In genomic region chr12:31954925-31955678, GRCh38 we compare ENCODE assay signal across 20 cellular contexts. TPM values are rescaled to one million over a fixed set of nuclear protein-coding genes. Genes with fewer than 3 reads are reported as not detected.
DNase-seq lines count a peak whose midpoint lies in the region; ATAC-seq, FAIRE-seq and TF ChIP-seq lines count a peak whose summit lies in the region.
"Had no signal": no experiment of that assay in that cellular context is flagged by ENCODE, and none has a peak within 500 bp of the region (broad histone marks: within the 10 kb centered on the region; RNA-seq: fewer than 3 reads in every experiment).

No MANE protein-coding gene starts in this region.

- peaks cover 3% of the 10 kb centered on the region for H3K23me2 ChIP-seq in H1 (ENCODE audit: low read depth, low read length)

- no peaks in the 10 kb centered on the region for H3K9me3 ChIP-seq in H1 (ENCODE audit: insufficient read depth in 2 of 2, low read depth in 1 of 2, low read length in 1 of 2)
- H3K9me3 ChIP-seq: heart right ventricle, left ventricle myocardium inferior, testis had no signal

- ATAC-seq in stimulated activated naive CD8-positive, alpha-beta T cell treated with anti-CD3 and anti-CD28 coated beads, Interleukin-15, Interleukin-2, amounts not matched to agents 100 U/mL and 50 U/mL, for 24 hours = peak; percentile 3
- ATAC-seq in HG03565 (IDR thresholded peaks at IDR 0.05; ENCODE audit: unreplicated experiment) = no peak
- ATAC-seq: heart right ventricle had no signal

- TF ChIP-seq CTCF in H1 (IDR thresholded peaks at IDR 0.05; ENCODE audit: control extremely low read depth in 1 of 3, insufficient read depth in 1 of 3, low read depth in 1 of 3, low read length in 3 of 3) = no peak

- intact Hi-C loops in activated CD4-positive, alpha-beta memory T cell treated with anti-CD3 and anti-CD28 coated beads for 36 hours (cut with micrococcal nuclease) = loop anchor here (5.0 kb wide), 1 partner anchor 37 kb away; no protein-coding TSS in a partner anchor

- H3K27me3 Mint-ChIP-seq in activated T-cell treated with anti-CD3 and anti-CD28 coated beads, Interleukin-2, amount 50 U/mL, for 24 hours = no peaks in the 10 kb centered on the region
- H3K27me3 Mint-ChIP-seq in activated CD4-positive, alpha-beta memory T cell treated with anti-CD3 and anti-CD28 coated beads for 36 hours = no peaks in the 10 kb centered on the region

- no peaks in the 10 kb centered on the region for H3K27me3 ChIP-seq in H1 (replicated peaks in 1 of 4; ENCODE audit: control insufficient read depth in 3 of 4, extremely low read depth in 1 of 4, insufficient read depth in 3 of 4, low read length in 3 of 4)
- H3K27me3 ChIP-seq: BLaER1 treated with 17β-estradiol and CSF1 and Interleukin-3, amounts not matched to agents 10 nM and 100 nM; dorsolateral prefrontal cortex; heart right ventricle; testis had no signal

- TF ChIP-seq RAD21 in H1 (IDR thresholded peaks at IDR 0.05 in 1 of 2, conservative IDR thresholded peaks at IDR 0.05 in 1 of 2; ENCODE audit: low read depth in 2 of 2, low read length in 2 of 2) = no peak

- H4K5ac ChIP-seq in H1 (ENCODE audit: insufficient read length, low read depth, low read length) = no peak overlapping the region

- FAIRE-seq in H1 (lab: Jason Lieb, UNC) = no peak

- no peaks in the 10 kb centered on the region for H3K36me3 ChIP-seq in H1 (ENCODE audit: control insufficient read depth in 2 of 4, insufficient read depth in 4 of 4, low read length in 3 of 4)
- H3K36me3 ChIP-seq: heart right ventricle, left ventricle myocardium inferior had no signal

- peaks cover 2 to 6% of the 10 kb centered on the region in 2 experiments; a peak in 3 of 4 replicates for H3K79me2 ChIP-seq in H1 (ENCODE audit: control insufficient read depth in 1 of 2, insufficient read depth in 2 of 2, low read length in 2 of 2)

- no peak overlapping the region for H2AK5ac ChIP-seq in H1 (ENCODE audit: low read depth, low read length)

- CTCF ChIA-PET in activated CD4-positive, alpha-beta memory T cell treated with anti-CD3 and anti-CD28 coated beads for 36 hours (lab: Charles Lee) = no interaction called here
- CTCF ChIA-PET in H1 (lab: Charles Lee; ENCODE audit: partially characterized antibody) = no interaction called here

- H3K9ac ChIP-seq in H1 (replicated peaks in 1 of 4; ENCODE audit: extremely low read depth in 1 of 4, low read depth in 3 of 4, low read length in 3 of 4) = peak overlapping the region in 1 of 4 experiments; percentile 15; a peak in 1 of 7 replicates
- H3K9ac ChIP-seq: BLaER1 treated with 17β-estradiol and CSF1 and Interleukin-3, amounts not matched to agents 10 nM and 100 nM had no signal

- peaks cover 0 to 4% (median 0%) of the 10 kb centered on the region in 4 experiments; a peak in 2 of 7 replicates for H3K4me1 ChIP-seq in H1 (replicated peaks in 1 of 4; ENCODE audit: control insufficient read depth in 3 of 4, insufficient read depth in 4 of 4, low read length in 3 of 4)
- H3K4me1 ChIP-seq: testis had no signal

- no peak overlapping the region for H2BK15ac ChIP-seq in H1 (ENCODE audit: low read length)

- no peak overlapping the region for H2BK120ac ChIP-seq in H1 (replicated peaks; ENCODE audit: low read depth, low read length)

- peaks cover 61% of the 10 kb centered on the region for H3K4me1 Mint-ChIP-seq in activated T-cell treated with anti-CD3 and anti-CD28 coated beads, Interleukin-2, amount 50 U/mL, for 24 hours (ENCODE audit: low read depth)
- H3K4me1 Mint-ChIP-seq in activated CD4-positive, alpha-beta memory T cell treated with anti-CD3 and anti-CD28 coated beads for 36 hours (ENCODE audit: low read depth) = peaks cover 61% of the 10 kb centered on the region

- peak overlapping the region; percentile 5 for H4K91ac ChIP-seq in H1 (replicated peaks; ENCODE audit: insufficient read length, low read length)

- no peak overlapping the region; the same call in 1 of the 2 replicates for H2BK20ac ChIP-seq in H1 (ENCODE audit: low read length)

- H3K36me3 Mint-ChIP-seq in activated T-cell treated with anti-CD3 and anti-CD28 coated beads, Interleukin-2, amount 50 U/mL, for 24 hours (ENCODE audit: low read depth) = peaks cover 47% of the 10 kb centered on the region
- H3K36me3 Mint-ChIP-seq in activated CD4-positive, alpha-beta memory T cell treated with anti-CD3 and anti-CD28 coated beads for 36 hours = peaks cover 18% of the 10 kb centered on the region

- H3K4me3 Mint-ChIP-seq in activated T-cell treated with anti-CD3 and anti-CD28 coated beads, Interleukin-2, amount 50 U/mL, for 24 hours = no peak overlapping the region
- H3K4me3 Mint-ChIP-seq in activated CD4-positive, alpha-beta memory T cell treated with anti-CD3 and anti-CD28 coated beads for 36 hours = no peak overlapping the region

- H2AFZ ChIP-seq in H1 (ENCODE audit: low read length) = no peak overlapping the region

- H3K27ac ChIP-seq in H1 (ENCODE audit: low read depth, low read length) = no peak overlapping the region
- H3K27ac ChIP-seq: BLaER1 treated with 17β-estradiol and CSF1 and Interleukin-3, amounts not matched to agents 10 nM and 100 nM; dorsolateral prefrontal cortex; heart right ventricle; HL-60; left ventricle myocardium inferior; testis; VCaP had no signal

- TF ChIP-seq POLR2A in H1 (IDR thresholded peaks at IDR 0.05; ENCODE audit: control extremely low read depth in 1 of 2, low read depth in 2 of 2, low read length in 2 of 2) = no peak

- 95% methylated on average over 7 of the region's 7 CpGs; no CpG with 5 or more reads in 1 of the 2 experiments for WGBS in H1 (ENCODE audit: extremely low coverage in 1 of 2, insufficient coverage in 1 of 2, insufficient read length in 1 of 2, insufficient replicate concordance in 2 of 2, low coverage in 1 of 2, low lambda C conversion rate in 2 of 2, missing lambda C conversion rate in 1 of 2), 2 experiments

- DNase-seq in activated T-cell treated with anti-CD3 and anti-CD28 coated beads, Interleukin-2, amount 50 U/mL, for 24 hours = no peak
- DNase-seq in activated T-cell treated with anti-CD3 and anti-CD28 coated beads, Interleukin-2, amount 50 U/mL, for 1 hour = no peak
- no peak for DNase-seq in activated CD4-positive, alpha-beta memory T cell treated with anti-CD3 and anti-CD28 coated beads for 36 hours
- DNase-seq in H1 (ENCODE audit: low read depth in 1 of 2, low spot score in 2 of 2) (no peak), NCI-H1417 treated with DMSO at 0.1 percent for 48 hours (lab: John Stamatoyannopoulos, UW) (no peak)
- no peak for DNase-seq in stimulated activated naive CD8-positive, alpha-beta T cell treated with anti-CD3 and anti-CD28 coated beads, Interleukin-15, Interleukin-2, amounts not matched to agents 100 U/mL and 50 U/mL, for 24 hours
- DNase-seq in stimulated activated naive CD4-positive, alpha-beta T cell (lab: John Stamatoyannopoulos, UW) = no peak
- DNase-seq: amygdala, DMS153, dorsolateral prefrontal cortex, heart right ventricle, left ventricle myocardium inferior, midbrain, NCI-H1436, SHP77, testis had no signal

- no peak overlapping the region for H4K8ac ChIP-seq in H1 (ENCODE audit: extremely low read depth, insufficient read depth, low read length)

- H3K14ac ChIP-seq in H1 (ENCODE audit: insufficient read length) = no peak overlapping the region

- H3K79me1 ChIP-seq in H1 (ENCODE audit: low read depth, low read length) = no peaks in the 10 kb centered on the region

- no peak overlapping the region; the same call in 1 of the 2 replicates for H3K18ac ChIP-seq in H1 (ENCODE audit: extremely low read depth, low read length)

- H3K56ac ChIP-seq in H1 (replicated peaks; ENCODE audit: insufficient read length, low read depth, low read length) = no peak overlapping the region

- no peak for TF ChIP-seq EP300 in H1 (IDR thresholded peaks at IDR 0.05; ENCODE audit: borderline replicate concordance in 1 of 2, low read depth in 2 of 2, low read length in 2 of 2)

- H2BK5ac ChIP-seq in H1 (ENCODE audit: low read depth, low read length) = no peak overlapping the region; the same call in 1 of the 2 replicates

- H2BK12ac ChIP-seq in H1 (ENCODE audit: low read depth, low read length) = 0 out of 2 replicates have a peak overlapping the region, but pooled peaks have one; percentile 10

- POLR2A ChIA-PET in activated CD4-positive, alpha-beta memory T cell treated with anti-CD3 and anti-CD28 coated beads for 36 hours (lab: Charles Lee) = interaction anchor here (0.6 kb wide), 1 partner anchor 8 kb away, joined by 3 read pairs; no protein-coding TSS in a partner anchor
- POLR2A ChIA-PET in H1 (lab: Charles Lee; ENCODE audit: partially characterized antibody) = no interaction called here

- no peaks in the 10 kb centered on the region for H4K20me1 ChIP-seq in H1 (replicated peaks in 1 of 2; ENCODE audit: control insufficient read depth in 1 of 2, insufficient read depth in 2 of 2, low read length in 2 of 2)

- H3K9me3 Mint-ChIP-seq in activated T-cell treated with anti-CD3 and anti-CD28 coated beads, Interleukin-2, amount 50 U/mL, for 24 hours = peaks cover 15% of the 10 kb centered on the region
- peaks cover 12% of the 10 kb centered on the region for H3K9me3 Mint-ChIP-seq in activated CD4-positive, alpha-beta memory T cell treated with anti-CD3 and anti-CD28 coated beads for 36 hours

- no peak overlapping the region for H3K23ac ChIP-seq in H1 (ENCODE audit: insufficient read length)

- H3K4ac ChIP-seq in H1 (replicated peaks; ENCODE audit: insufficient read length, low read depth, low read length) = no peak overlapping the region

- peak overlapping the region; percentile 26 for H3K27ac Mint-ChIP-seq in activated T-cell treated with anti-CD3 and anti-CD28 coated beads, Interleukin-2, amount 50 U/mL, for 24 hours
- peak overlapping the region; percentile 59 for H3K27ac Mint-ChIP-seq in activated CD4-positive, alpha-beta memory T cell treated with anti-CD3 and anti-CD28 coated beads for 36 hours

- no peak overlapping the region for H3K4me3 ChIP-seq in H1 (ENCODE audit: extremely low read depth in 1 of 4, insufficient read depth in 2 of 4, low read depth in 3 of 4, low read length in 4 of 4)
- H3K4me3 ChIP-seq: BLaER1 treated with 17β-estradiol and CSF1 and Interleukin-3, amounts not matched to agents 10 nM and 100 nM; dorsolateral prefrontal cortex; heart right ventricle; left ventricle myocardium inferior; testis had no signal

- H3K4me2 ChIP-seq in H1 (ENCODE audit: insufficient read depth in 1 of 2, low read depth in 2 of 2, low read length in 2 of 2) = no peak overlapping the region

TF ChIP-seq in H1, 55 proteins besides CTCF, POLR2A, EP300 and RAD21:
- TF ChIP-seq CBX8 (IDR thresholded peaks at IDR 0.05; ENCODE audit: borderline replicate concordance, low read depth, low read length) = no peak
TF ChIP-seq in H1: peak in this region for 0.

RNA-seq across cellular contexts. Expression of gene RESF1, which starts 4.1 kb away (rescaled TPM):
- 10 to 100 TPM; 62.4 to 67.0 TPM for total RNA-seq in activated CD4-positive, alpha-beta memory T cell treated with anti-CD3 and anti-CD28 coated beads for 36 hours
- 116 and 128 TPM in 2 replicates for total RNA-seq in H1 (2021; fragmentation: NEBNext Ultra II Directional; extraction: Animal tissue kit (Norgen Biotek cat#: 25700))
- polyA plus RNA-seq in H1 (2011; rRNA removed) = 49.4 and 64.3 TPM in 2 replicates
- polyA plus RNA-seq in H1 (2011; cell fraction: cytosol; rRNA removed) = 76.6 TPM
- polyA plus RNA-seq in H1 (2011; cell fraction: nucleus; rRNA removed) = 46.7 TPM
- 28.8 to 56.1 TPM (median 37.4 TPM) in 4 replicates for polyA plus RNA-seq in H1 (2012, experiment 1 of 2)
- 6.4 TPM for polyA plus RNA-seq in H1 (2012, experiment 2 of 2)
- 113 TPM for polyA plus RNA-seq in H1 (2013, experiment 1 of 2)
- polyA plus RNA-seq in H1 (2013, experiment 2 of 2) = 99.4 TPM
- polyA minus RNA-seq in H1 (2011; rRNA and poly(A)+ RNA removed) = 141 and 220 TPM in 2 replicates
- polyA minus RNA-seq in H1 (2011; cell fraction: cytosol; rRNA and poly(A)+ RNA removed) = 61.0 TPM
- 332 TPM for polyA minus RNA-seq in H1 (2011; cell fraction: nucleus; rRNA and poly(A)+ RNA removed)
